ENCODE assay signal across 1 cellular context in the genomic region with DNA sequence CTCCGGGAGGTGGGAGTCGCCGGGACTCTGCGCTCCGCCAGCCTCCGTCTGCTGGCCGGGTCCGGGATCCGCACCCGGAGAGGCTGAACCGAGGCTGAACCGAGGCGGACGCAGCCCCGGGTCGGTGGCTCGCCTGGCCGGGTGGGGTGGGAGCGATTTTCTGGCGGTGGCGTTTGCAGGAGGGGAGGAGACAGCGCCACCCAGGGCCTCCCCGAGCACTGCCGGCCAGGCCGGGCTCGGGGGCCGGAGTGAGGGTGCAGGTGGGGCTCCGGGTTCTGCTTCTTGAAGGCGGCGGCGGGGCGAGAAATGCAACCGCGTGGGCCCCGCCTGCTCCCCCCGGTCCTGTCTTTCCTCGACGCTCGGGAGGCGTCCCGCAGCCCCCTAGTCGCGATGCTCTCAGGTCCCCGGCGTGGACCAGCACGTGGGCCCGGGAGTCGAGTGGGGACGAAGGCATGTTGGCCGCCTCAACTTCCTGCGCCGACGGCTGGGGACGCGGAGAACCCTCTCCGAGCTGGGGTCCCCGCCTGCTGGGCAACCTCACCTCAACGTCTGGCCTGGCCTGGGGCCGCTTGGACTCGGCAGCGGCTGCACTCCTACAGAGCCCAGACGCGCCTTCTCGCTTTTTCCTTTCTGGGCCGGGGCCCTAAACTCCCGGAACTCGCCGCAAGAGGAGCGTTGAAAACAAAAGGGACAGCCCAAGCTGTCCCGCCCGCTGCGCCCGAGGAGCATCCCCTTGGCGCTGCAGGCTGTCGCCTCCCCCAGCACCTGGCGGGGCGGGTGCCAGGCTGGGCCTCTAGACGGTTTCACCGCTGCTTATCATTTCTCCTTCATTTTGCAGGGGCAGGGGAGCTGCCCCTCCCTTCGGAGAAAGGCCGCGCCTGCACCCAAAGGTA.
TF ChIP-seq lines count a peak whose summit lies in the region.

No MANE protein-coding gene starts in this region.

TF ChIP-seq in H1, 55 proteins besides CTCF, POLR2A, EP300 and RAD21 (continued from another document):
- TF ChIP-seq ATF3 (IDR thresholded peaks at IDR 0.05; ENCODE audit: insufficient read depth, low read depth, low read length) (no peak), YY1 (IDR thresholded peaks at IDR 0.05; ENCODE audit: low read depth, low read length) (no peak), EGR1 (IDR thresholded peaks at IDR 0.05; ENCODE audit: borderline replicate concordance, low read depth, low read length) (peak; percentile 79; the same call in 1 of the 2 replicates), SIN3A (conservative IDR thresholded peaks at IDR 0.05 in 1 of 2, IDR thresholded peaks at IDR 0.05 in 1 of 2; ENCODE audit: low read depth in 1 of 2, low read length in 2 of 2) (no peak), PHF8 (conservative IDR thresholded peaks at IDR 0.05; ENCODE audit: low read depth, low read length) (no peak), HDAC6 (IDR thresholded peaks at IDR 0.05; ENCODE audit: low read depth, low read length) (no peak), RFX5 (IDR thresholded peaks at IDR 0.05; ENCODE audit: borderline replicate concordance, low read depth, low read length) (no peak), NRF1 (IDR thresholded peaks at IDR 0.05; ENCODE audit: low read depth, low read length) (no peak), CHD1 (IDR thresholded peaks at IDR 0.05; ENCODE audit: low read depth, low read length) (no peak), TCF12 (IDR thresholded peaks at IDR 0.05; ENCODE audit: low read depth, low read length) (no peak), POLR2AphosphoS5 (IDR thresholded peaks at IDR 0.05; ENCODE audit: low read depth, low read length) (no peak), TAF1 (IDR thresholded peaks at IDR 0.05; ENCODE audit: low read depth, low read length) (0 out of 2 replicates have a peak, but pooled peaks have one; percentile 21), BRCA1 (IDR thresholded peaks at IDR 0.05; ENCODE audit: low read depth, low read length) (no peak), CBX5 (IDR thresholded peaks at IDR 0.05; ENCODE audit: low read depth, low read length) (no peak), SUZ12 (IDR thresholded peaks at IDR 0.05; ENCODE audit: low read length) (peak; percentile 91), CTBP2 (IDR thresholded peaks at IDR 0.05; ENCODE audit: borderline replicate concordance, insufficient read depth, insufficient read length, low read length) (peak; percentile 96), ATF2 (IDR thresholded peaks at IDR 0.05; ENCODE audit: low read length) (no peak), HDAC2 (IDR thresholded peaks at IDR 0.05; ENCODE audit: borderline replicate concordance in 1 of 2, low read depth in 2 of 2, low read length in 2 of 2) (no peak), MAFK (IDR thresholded peaks at IDR 0.05; ENCODE audit: low read depth, low read length) (no peak), JUND (IDR thresholded peaks at IDR 0.05; ENCODE audit: low read length) (no peak), NANOG (IDR thresholded peaks at IDR 0.05; ENCODE audit: insufficient read depth, low read depth, low read length, poor library complexity, severe bottlenecking) (no peak), FOSL1 (IDR thresholded peaks at IDR 0.05; ENCODE audit: insufficient read depth, low read depth, low read length) (no peak), ZNF274 (IDR thresholded peaks at IDR 0.05; ENCODE audit: borderline replicate concordance, extremely low read depth, low read length) (no peak), TAF7 (optimal IDR thresholded peaks at IDR 0.05; ENCODE audit: borderline replicate concordance, low read depth, low read length) (no peak), CEBPB (IDR thresholded peaks at IDR 0.05; ENCODE audit: low read depth, low read length) (no peak), KDM5A (IDR thresholded peaks at IDR 0.05; ENCODE audit: low read length) (no peak), RXRA (IDR thresholded peaks at IDR 0.05; ENCODE audit: insufficient read depth, low read depth, low read length) (no peak), EZH2 (IDR thresholded peaks at IDR 0.05; ENCODE audit: low read depth, low read length, severe bottlenecking) (peak; percentile 20), KDM4A (IDR thresholded peaks at IDR 0.05; ENCODE audit: low read depth, low read length, severe bottlenecking) (no peak), E2F6 (IDR thresholded peaks at IDR 0.05) (peak; percentile 55; the same call in 1 of the 2 replicates), SP4 (IDR thresholded peaks at IDR 0.05; ENCODE audit: low read length) (no peak), CBX8 (IDR thresholded peaks at IDR 0.05; ENCODE audit: borderline replicate concordance, low read depth, low read length) (no peak), ASH2L (IDR thresholded peaks at IDR 0.05; ENCODE audit: low read length) (no peak), BCL11A (IDR thresholded peaks at IDR 0.05; ENCODE audit: low read depth in 2 of 2, low read length in 2 of 2) (no peak), SIRT6 (IDR thresholded peaks at IDR 0.05; ENCODE audit: low read length) (no peak), RNF2 (IDR thresholded peaks at IDR 0.05; ENCODE audit: borderline replicate concordance, low read depth, low read length, missing control alignments, poor library complexity, severe bottlenecking) (peak; percentile 88), POU5F1 (IDR thresholded peaks at IDR 0.05; ENCODE audit: low read depth, low read length) (no peak), CHD7 (IDR thresholded peaks at IDR 0.05; ENCODE audit: insufficient replicate concordance, low read length) (no peak), SIX5 (IDR thresholded peaks at IDR 0.05; ENCODE audit: low read depth, low read length) (no peak), SAP30 (IDR thresholded peaks at IDR 0.05; ENCODE audit: insufficient read depth, insufficient replicate concordance, low read length) (no peak), JUN (IDR thresholded peaks at IDR 0.05; ENCODE audit: low read depth, low read length) (no peak), SRF (IDR thresholded peaks at IDR 0.05; ENCODE audit: low read depth, low read length) (no peak), CHD2 (IDR thresholded peaks at IDR 0.05; ENCODE audit: low read length) (no peak), TBP (IDR thresholded peaks at IDR 0.05; ENCODE audit: low read depth, low read length) (no peak), GABPA (IDR thresholded peaks at IDR 0.05; ENCODE audit: borderline replicate concordance, insufficient read depth, low read length) (no peak), SP1 (IDR thresholded peaks at IDR 0.05; ENCODE audit: low read depth, low read length) (no peak)
- TF ChIP-seq, protein P1, sequence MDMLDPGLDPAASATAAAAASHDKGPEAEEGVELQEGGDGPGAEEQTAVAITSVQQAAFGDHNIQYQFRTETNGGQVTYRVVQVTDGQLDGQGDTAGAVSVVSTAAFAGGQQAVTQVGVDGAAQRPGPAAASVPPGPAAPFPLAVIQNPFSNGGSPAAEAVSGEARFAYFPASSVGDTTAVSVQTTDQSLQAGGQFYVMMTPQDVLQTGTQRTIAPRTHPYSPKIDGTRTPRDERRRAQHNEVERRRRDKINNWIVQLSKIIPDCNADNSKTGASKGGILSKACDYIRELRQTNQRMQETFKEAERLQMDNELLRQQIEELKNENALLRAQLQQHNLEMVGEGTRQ (IDR thresholded peaks at IDR 0.05; ENCODE audit: low read length): no peak
- TF ChIP-seq, protein P2, sequence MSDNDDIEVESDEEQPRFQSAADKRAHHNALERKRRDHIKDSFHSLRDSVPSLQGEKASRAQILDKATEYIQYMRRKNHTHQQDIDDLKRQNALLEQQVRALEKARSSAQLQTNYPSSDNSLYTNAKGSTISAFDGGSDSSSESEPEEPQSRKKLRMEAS (IDR thresholded peaks at IDR 0.05): peak; percentile 83
